ENCODE assay signal across 25 cellular contexts in the genomic region with DNA sequence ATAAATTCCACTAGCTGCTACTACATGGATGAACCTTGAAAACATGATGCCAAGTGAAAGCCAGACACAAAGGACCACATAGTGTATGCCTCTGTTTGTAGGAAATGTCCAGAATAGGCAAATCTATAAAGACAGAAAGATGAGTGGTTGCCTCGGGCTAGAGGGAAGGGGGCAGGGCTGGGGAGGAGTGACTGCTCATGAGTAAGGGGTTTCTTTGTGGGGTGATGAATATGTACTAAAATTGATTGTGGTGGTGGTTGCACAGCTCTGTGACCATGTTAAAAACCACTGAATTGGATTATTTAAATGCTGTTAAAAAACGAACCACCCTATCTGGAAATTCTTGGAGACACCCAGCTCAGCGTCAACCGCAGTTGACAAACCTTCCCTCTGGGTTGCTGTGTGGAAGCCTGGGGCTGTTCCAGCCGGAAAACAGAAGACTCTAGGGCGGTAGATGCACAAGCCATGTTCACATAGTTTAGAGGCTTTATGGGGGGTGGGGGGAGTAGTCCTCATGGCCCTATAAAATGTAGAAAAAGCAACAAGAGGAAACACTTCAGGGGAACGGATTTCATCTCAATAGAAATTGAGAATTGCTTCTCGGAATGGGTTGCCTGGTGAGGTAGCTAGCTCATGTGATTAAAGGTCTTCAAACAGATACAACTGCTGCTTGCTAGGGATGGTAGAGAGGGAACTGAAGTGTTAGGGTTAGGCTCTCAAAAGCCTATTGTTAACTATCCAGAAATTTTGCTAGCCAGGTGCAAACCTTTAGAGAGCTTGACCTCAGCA. TPM values are rescaled to one million over a fixed set of nuclear protein-coding genes. Genes with fewer than 3 reads are reported as not detected.
DNase-seq lines count a peak whose midpoint lies in the region; ATAC-seq and TF ChIP-seq lines count a peak whose summit lies in the region.
"Had no signal": no experiment of that assay in that cellular context is flagged by ENCODE, and none has a peak within 500 bp of the region (broad histone marks: within the 10 kb centered on the region; RNA-seq: fewer than 3 reads in every experiment).

No MANE protein-coding gene starts in this region.

- POLR2A ChIA-PET in activated CD8-positive, alpha-beta T cell treated with anti-CD3 and anti-CD28 coated beads, Interleukin-2, amount 10 ng/mL, durations not matched to agents 7 days and 5 days (lab: Charles Lee) = interaction anchor here (0.7 kb wide), 1 partner anchor 12 kb away, joined by 3 read pairs; no protein-coding TSS in a partner anchor
- POLR2A ChIA-PET in naive thymus-derived CD8-positive, alpha-beta T cell (lab: Charles Lee) = interaction anchor here (0.6 to 1.8 kb wide), 7 partner anchors 10 to 1185 kb away, joined by 3 to 6 read pairs (median 4); no protein-coding TSS in a partner anchor

- H3K9me3 ChIP-seq in T-helper 17 cell (ENCODE audit: control insufficient read depth, low read length, poor library complexity, severe bottlenecking) = no peaks in the 10 kb centered on the region
- H3K9me3 ChIP-seq: A549, BE2C, body of pancreas, gastroesophageal sphincter, neutrophil, Peyer's patch, psoas muscle had no signal

- TF ChIP-seq CTCF in progenitor cell of endocrine pancreas (IDR thresholded peaks at IDR 0.05; ENCODE audit: unreplicated experiment) = no peak

- CTCF ChIA-PET in activated CD8-positive, alpha-beta T cell treated with anti-CD3 and anti-CD28 coated beads, Interleukin-2, amount 10 ng/mL, durations not matched to agents 7 days and 5 days (lab: Charles Lee) = interaction anchor here (1.1 to 1.4 kb wide), 2 partner anchors 22 to 44 kb away, joined by 3 to 4 read pairs; no protein-coding TSS in a partner anchor

- no peak overlapping the region for H3K27ac Mint-ChIP-seq in activated T-cell treated with anti-CD3 and anti-CD28 coated beads, Interleukin-2, amount 50 U/mL, for 24 hours
- no peak overlapping the region for H3K27ac Mint-ChIP-seq in activated T-cell treated with anti-CD3 and anti-CD28 coated beads, Interleukin-2, amount 50 U/mL, for 72 hours
- peak overlapping the region; percentile 26 for H3K27ac Mint-ChIP-seq in activated CD8-positive, alpha-beta T cell treated with anti-CD3 and anti-CD28 coated beads, Interleukin-2, amount 10 ng/mL, durations not matched to agents 7 days and 5 days
- H3K27ac Mint-ChIP-seq in naive thymus-derived CD8-positive, alpha-beta T cell = peak overlapping the region in 9 of 10 donors; percentile 11 to 90 (median 77)
- H3K27ac Mint-ChIP-seq in progenitor cell of endocrine pancreas (no peak overlapping the region), T-helper 17 cell (no peak overlapping the region)
- H3K27ac Mint-ChIP-seq: activated CD4-positive, alpha-beta memory T cell treated with anti-CD3 and anti-CD28 coated beads for 36 hours; H9 had no signal

- H3K9me3 Mint-ChIP-seq in activated T-cell treated with anti-CD3 and anti-CD28 coated beads, Interleukin-2, amount 50 U/mL, for 24 hours = no peaks in the 10 kb centered on the region
- H3K9me3 Mint-ChIP-seq in activated T-cell treated with anti-CD3 and anti-CD28 coated beads, Interleukin-2, amount 50 U/mL, for 72 hours = no peaks in the 10 kb centered on the region
- H3K9me3 Mint-ChIP-seq in activated CD8-positive, alpha-beta T cell treated with anti-CD3 and anti-CD28 coated beads, Interleukin-2, amount 10 ng/mL, durations not matched to agents 7 days and 5 days (ENCODE audit: insufficient read depth) = no peaks in the 10 kb centered on the region
- H3K9me3 Mint-ChIP-seq in naive thymus-derived CD8-positive, alpha-beta T cell = no peaks in the 10 kb centered on the region
- no peaks in the 10 kb centered on the region for H3K9me3 Mint-ChIP-seq in progenitor cell of endocrine pancreas (ENCODE audit: low read depth)
- H3K9me3 Mint-ChIP-seq: activated CD4-positive, alpha-beta memory T cell treated with anti-CD3 and anti-CD28 coated beads for 36 hours; H9; stimulated activated naive CD8-positive, alpha-beta T cell treated with anti-CD3 and anti-CD28 coated beads, Interleukin-15, amount 100 ng/mL, for 72 hours; T-cell had no signal

- no peaks in the 10 kb centered on the region for H3K27me3 Mint-ChIP-seq in activated T-cell treated with anti-CD3 and anti-CD28 coated beads, Interleukin-2, amount 50 U/mL, for 24 hours
- H3K27me3 Mint-ChIP-seq in activated T-cell treated with anti-CD3 and anti-CD28 coated beads, Interleukin-2, amount 50 U/mL, for 72 hours (ENCODE audit: low read depth) = no peaks in the 10 kb centered on the region
- H3K27me3 Mint-ChIP-seq in activated CD8-positive, alpha-beta T cell treated with anti-CD3 and anti-CD28 coated beads, Interleukin-2, amount 10 ng/mL, durations not matched to agents 7 days and 5 days (ENCODE audit: low read depth) = no peaks in the 10 kb centered on the region
- no peaks in the 10 kb centered on the region for H3K27me3 Mint-ChIP-seq in naive thymus-derived CD8-positive, alpha-beta T cell
- no peaks in the 10 kb centered on the region for H3K27me3 Mint-ChIP-seq in progenitor cell of endocrine pancreas
- no peaks in the 10 kb centered on the region for H3K27me3 Mint-ChIP-seq in T-helper 17 cell
- H3K27me3 Mint-ChIP-seq: activated CD4-positive, alpha-beta memory T cell treated with anti-CD3 and anti-CD28 coated beads for 36 hours; stimulated activated naive CD8-positive, alpha-beta T cell treated with anti-CD3 and anti-CD28 coated beads, Interleukin-15, amount 100 ng/mL, for 72 hours; T-cell had no signal

- peak; percentile 7 for DNase-seq in activated T-cell treated with anti-CD3 and anti-CD28 coated beads, Interleukin-2, amount 50 U/mL, for 24 hours
- no peak for DNase-seq in activated T-cell treated with anti-CD3 and anti-CD28 coated beads, Interleukin-2, amount 50 U/mL, for 72 hours
- DNase-seq in activated CD8-positive, alpha-beta T cell treated with anti-CD3 and anti-CD28 coated beads, Interleukin-2, amount 10 ng/mL, durations not matched to agents 7 days and 5 days = no peak
- DNase-seq in naive thymus-derived CD8-positive, alpha-beta T cell = no peak
- no peak for DNase-seq in putamen (ENCODE audit: low spot score)
- no peak for DNase-seq in progenitor cell of endocrine pancreas (ENCODE audit: low spot score, unreplicated experiment)
- no peak for DNase-seq in T-helper 17 cell
- DNase-seq: activated CD4-positive, alpha-beta memory T cell treated with anti-CD3 and anti-CD28 coated beads for 36 hours; activated CD4-positive, CD25-positive, alpha-beta regulatory T cell treated with anti-CD3 and anti-CD28 coated beads, Interleukin-2, amount 50 U/mL, for 72 hours; activated gamma-delta T cell; BE2C; body of pancreas; COR-L47; H9; left cardiac atrium; NCI-H1417 treated with DMSO at 0.1 percent for 48 hours; NCI-H2171; psoas muscle; stimulated activated naive CD8-positive, alpha-beta T cell treated with anti-CD3 and anti-CD28 coated beads, Interleukin-15, amount 100 ng/mL, for 72 hours; T-cell had no signal

- no peak for ATAC-seq in activated T-cell treated with anti-CD3 and anti-CD28 coated beads, Interleukin-2, amount 50 U/mL, for 72 hours (replicated peaks in 1 of 2)
- no peak for ATAC-seq in activated CD8-positive, alpha-beta T cell treated with anti-CD3 and anti-CD28 coated beads, Interleukin-2, amount 10 ng/mL, durations not matched to agents 7 days and 5 days
- no peak for ATAC-seq in naive thymus-derived CD8-positive, alpha-beta T cell
- ATAC-seq in GM18858 (IDR thresholded peaks at IDR 0.05; ENCODE audit: unreplicated experiment) (no peak), T-helper 17 cell (no peak)
- ATAC-seq: A549; body of pancreas; gastroesophageal sphincter; left cardiac atrium; psoas muscle; stimulated activated naive CD8-positive, alpha-beta T cell treated with anti-CD3 and anti-CD28 coated beads, Interleukin-15, amount 100 ng/mL, for 72 hours; T-cell had no signal

- no peak overlapping the region for H3K4me3 Mint-ChIP-seq in activated T-cell treated with anti-CD3 and anti-CD28 coated beads, Interleukin-2, amount 50 U/mL, for 24 hours
- H3K4me3 Mint-ChIP-seq in activated T-cell treated with anti-CD3 and anti-CD28 coated beads, Interleukin-2, amount 50 U/mL, for 72 hours = no peak overlapping the region
- H3K4me3 Mint-ChIP-seq in activated CD8-positive, alpha-beta T cell treated with anti-CD3 and anti-CD28 coated beads, Interleukin-2, amount 10 ng/mL, durations not matched to agents 7 days and 5 days = no peak overlapping the region
- peak overlapping the region in 1 of 10 donors; percentile 29 for H3K4me3 Mint-ChIP-seq in naive thymus-derived CD8-positive, alpha-beta T cell
- H3K4me3 Mint-ChIP-seq in progenitor cell of endocrine pancreas (ENCODE audit: low read depth) = no peak overlapping the region
- H3K4me3 Mint-ChIP-seq in T-helper 17 cell = no peak overlapping the region
- H3K4me3 Mint-ChIP-seq: activated CD4-positive, alpha-beta memory T cell treated with anti-CD3 and anti-CD28 coated beads for 36 hours; H9; stimulated activated naive CD8-positive, alpha-beta T cell treated with anti-CD3 and anti-CD28 coated beads, Interleukin-15, amount 100 ng/mL, for 72 hours had no signal

- H3K4me1 Mint-ChIP-seq in activated T-cell treated with anti-CD3 and anti-CD28 coated beads, Interleukin-2, amount 50 U/mL, for 24 hours (ENCODE audit: low read depth) = peaks cover 58% of the 10 kb centered on the region
- H3K4me1 Mint-ChIP-seq in activated T-cell treated with anti-CD3 and anti-CD28 coated beads, Interleukin-2, amount 50 U/mL, for 72 hours (ENCODE audit: low read depth) = peaks cover 29% of the 10 kb centered on the region
- H3K4me1 Mint-ChIP-seq in activated CD8-positive, alpha-beta T cell treated with anti-CD3 and anti-CD28 coated beads, Interleukin-2, amount 10 ng/mL, durations not matched to agents 7 days and 5 days (ENCODE audit: low read depth) = peaks cover 66% of the 10 kb centered on the region
- H3K4me1 Mint-ChIP-seq in naive thymus-derived CD8-positive, alpha-beta T cell = peaks cover 25 to 75% (median 68%) of the 10 kb centered on the region in 4 donors
- H3K4me1 Mint-ChIP-seq in progenitor cell of endocrine pancreas (ENCODE audit: low read depth) (peaks cover 1% of the 10 kb centered on the region), T-helper 17 cell (peaks cover 4% of the 10 kb centered on the region)

- H3K36me3 Mint-ChIP-seq in activated T-cell treated with anti-CD3 and anti-CD28 coated beads, Interleukin-2, amount 50 U/mL, for 24 hours (ENCODE audit: low read depth) = peaks cover 2% of the 10 kb centered on the region
- no peaks in the 10 kb centered on the region for H3K36me3 Mint-ChIP-seq in activated T-cell treated with anti-CD3 and anti-CD28 coated beads, Interleukin-2, amount 50 U/mL, for 72 hours (ENCODE audit: insufficient read depth in 2 of 2)
- peaks cover 24% of the 10 kb centered on the region for H3K36me3 Mint-ChIP-seq in activated CD8-positive, alpha-beta T cell treated with anti-CD3 and anti-CD28 coated beads, Interleukin-2, amount 10 ng/mL, durations not matched to agents 7 days and 5 days (ENCODE audit: low read depth)
- no peaks in the 10 kb centered on the region for H3K36me3 Mint-ChIP-seq in naive thymus-derived CD8-positive, alpha-beta T cell
- no peaks in the 10 kb centered on the region for H3K36me3 Mint-ChIP-seq in progenitor cell of endocrine pancreas (ENCODE audit: insufficient read depth)
- H3K36me3 Mint-ChIP-seq in T-helper 17 cell (ENCODE audit: low read depth) = no peaks in the 10 kb centered on the region
- H3K36me3 Mint-ChIP-seq: activated CD4-positive, alpha-beta memory T cell treated with anti-CD3 and anti-CD28 coated beads for 36 hours; T-cell had no signal

RNA-seq across cellular contexts. Expression of gene RIN3, which starts 29.4 kb away (rescaled TPM):
- 10 to 100 TPM; 33.6 to 36.3 TPM for total RNA-seq in activated T-cell treated with anti-CD3 and anti-CD28 coated beads, Interleukin-2, amount 50 U/mL, for 72 hours
- 10 to 100 TPM; 85.6 to 89.0 TPM for total RNA-seq in activated CD8-positive, alpha-beta T cell treated with anti-CD3 and anti-CD28 coated beads, Interleukin-2, amount 10 ng/mL, durations not matched to agents 7 days and 5 days
- 100 to 1,000 TPM; 137 to 146 TPM for total RNA-seq in naive thymus-derived CD8-positive, alpha-beta T cell
- polyA plus RNA-seq in naive thymus-derived CD8-positive, alpha-beta T cell = 10 to 100 TPM; 16.8 to 45.8 (median 30.0) TPM
- total RNA-seq in progenitor cell of endocrine pancreas (6.7 and 6.9 TPM in 2 replicates), T-helper 17 cell (10 to 100 TPM; 49.3 to 70.0 TPM)

Comparison
In these comparisons a context has a peak if more than half of its experiments do, and no peak if none do; other contexts are left out.
1. H3K27ac Mint-ChIP-seq: peak in activated CD8-positive, alpha-beta T cell treated with anti-CD3 and anti-CD28 coated beads, Interleukin-2, amount 10 ng/mL, durations not matched to agents 7 days and 5 days (single experiment) and naive thymus-derived CD8-positive, alpha-beta T cell (9 of 10); none in activated T-cell treated with anti-CD3 and anti-CD28 coated beads, Interleukin-2, amount 50 U/mL, for 24 hours (single experiment), activated T-cell treated with anti-CD3 and anti-CD28 coated beads, Interleukin-2, amount 50 U/mL, for 72 hours (single experiment), progenitor cell of endocrine pancreas (single experiment) and T-helper 17 cell (single experiment).